Comparison of ENCODE assay signal across 1 cellular context in genomic region chr11:67288452-67289225, GRCh38.
TF ChIP-seq lines count a peak whose summit lies in the region.

No MANE protein-coding gene starts in this region.

TF ChIP-seq in A549, 52 proteins besides CTCF, POLR2A, EP300 and RAD21 (continued from another document):
- TF ChIP-seq BCL3 (IDR thresholded peaks at IDR 0.05): peak; percentile 64; the same call in 2 of the 3 replicates
TF ChIP-seq in A549: peak in this region for 14.
